9 cellular contexts compared by ENCODE assay signal in the genomic region with DNA sequence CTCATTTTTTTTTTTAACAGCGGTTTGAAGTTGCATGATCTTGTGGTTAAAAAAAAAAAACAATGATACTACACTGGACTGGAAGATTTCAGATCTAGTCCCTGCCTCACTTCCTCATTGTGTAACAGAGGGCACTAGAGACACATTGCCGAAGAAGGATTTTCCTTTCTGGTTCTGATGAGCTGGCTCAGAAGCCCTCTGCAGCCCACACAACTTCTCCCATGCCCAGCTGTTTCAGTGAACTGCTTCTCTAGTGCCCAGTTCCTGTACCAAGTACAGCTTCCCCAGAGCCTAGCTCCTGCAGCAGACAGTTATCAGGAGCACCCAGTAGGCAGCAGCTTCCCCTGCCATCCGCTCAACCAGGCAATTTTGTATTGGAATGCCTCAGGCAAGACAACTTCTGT. TPM values are rescaled to one million over a fixed set of nuclear protein-coding genes. Genes with fewer than 3 reads are reported as not detected.
DNase-seq lines count a peak whose midpoint lies in the region; ATAC-seq and FAIRE-seq lines count a peak whose summit lies in the region.
"Had no signal": no experiment of that assay in that cellular context is flagged by ENCODE, and none has a peak within 500 bp of the region (broad histone marks: within the 10 kb centered on the region; RNA-seq: fewer than 3 reads in every experiment).

No MANE protein-coding gene starts in this region.

- intact Hi-C loops in sciatic nerve (cut with DNase I), result no loop called here

- no peak overlapping the region for H3K27ac ChIP-seq in small intestine (ENCODE audit: low read depth in 1 of 2, low read length in 1 of 2)
- no peak overlapping the region for H3K27ac ChIP-seq in effector memory CD4-positive, alpha-beta T cell (ENCODE audit: insufficient read depth, low read length, poor library complexity, severe bottlenecking)

- peaks cover 0 to 5% of the 10 kb centered on the region in 2 donors for H3K4me1 ChIP-seq in small intestine (ENCODE audit: control insufficient read depth in 2 of 2, insufficient read depth in 1 of 2, low read depth in 1 of 2, low read length in 1 of 2)
- no peaks in the 10 kb centered on the region for H3K4me1 ChIP-seq in effector memory CD4-positive, alpha-beta T cell (ENCODE audit: control insufficient read depth, insufficient read depth, low read length, poor library complexity, severe bottlenecking)

- peak; percentile 92 for DNase-seq in OCI-M1 (lab: John Stamatoyannopoulos, UW)
- no peak for DNase-seq in sciatic nerve (ENCODE audit: low spot score)
- no peak for DNase-seq in small intestine
- no peak for DNase-seq in activated CD4-positive, alpha-beta T cell treated with anti-CD3 and anti-CD28 coated beads, Interleukin-2, amount 50 U/mL, for 48 hours
- no peak for DNase-seq in effector memory CD4-positive, alpha-beta T cell
- DNase-seq in cerebellar cortex (ENCODE audit: low spot score), result no peak
- DNase-seq: stimulated activated CD4-positive, alpha-beta T cell treated with anti-CD3 and anti-CD28 coated beads, Interleukin-12 subunit alpha, Interleukin-12 subunit beta, amount 100 ng/mL, for 4 hours had no signal

- FAIRE-seq in small intestine (lab: Jason Lieb, UNC), result no peak

- H3K4me3 ChIP-seq in small intestine (ENCODE audit: low read depth in 1 of 2, low read length in 2 of 2), result no peak overlapping the region
- no peak overlapping the region for H3K4me3 ChIP-seq in effector memory CD4-positive, alpha-beta T cell (ENCODE audit: insufficient read depth, low read depth, low read length, poor library complexity, severe bottlenecking)

- no peaks in the 10 kb centered on the region for H3K36me3 ChIP-seq in small intestine (ENCODE audit: control insufficient read depth in 2 of 2, insufficient read depth in 2 of 2, low read length in 2 of 2)
- H3K36me3 ChIP-seq in effector memory CD4-positive, alpha-beta T cell (ENCODE audit: control insufficient read depth, insufficient read depth, low read length), result no peaks in the 10 kb centered on the region

- no peaks in the 10 kb centered on the region for H3K9me3 ChIP-seq in small intestine (ENCODE audit: control insufficient read depth, low read depth)
- H3K9me3 ChIP-seq in effector memory CD4-positive, alpha-beta T cell (ENCODE audit: control insufficient read depth, low read length), result no peaks in the 10 kb centered on the region

- H3K27me3 ChIP-seq in small intestine (ENCODE audit: control insufficient read depth in 2 of 2, insufficient read depth in 2 of 2, low read length in 2 of 2), result no peaks in the 10 kb centered on the region
- H3K27me3 ChIP-seq in effector memory CD4-positive, alpha-beta T cell (replicated peaks; ENCODE audit: control insufficient read depth, insufficient read depth, low read length, poor library complexity, severe bottlenecking), result no peaks in the 10 kb centered on the region

- peak; percentile 65 for ATAC-seq in GM19043 (IDR thresholded peaks at IDR 0.05; ENCODE audit: low read depth, unreplicated experiment)
- peak; percentile 76 for ATAC-seq in HG02938 (IDR thresholded peaks at IDR 0.05; ENCODE audit: unreplicated experiment)
- ATAC-seq in sciatic nerve, result peak; percentile 86

- WGBS in small intestine, 3 donors, result 45 to 77% (median 64%) methylated on average over 3 of the region's 3 CpGs

RNA-seq across cellular contexts. Expression of a gene that starts 29.5 kb away (rescaled TPM):
- total RNA-seq in sciatic nerve, result 1.2 TPM
- polyA plus RNA-seq in small intestine, result 1 to 10 TPM; 1.4 to 1.8 (median 1.5) TPM
